In genomic region chr3:186965141-186965879, GRCh38 we compare ENCODE assay signal across 1 cellular context.
A peak's percentile ranks its signal among the peaks of the same experiment; 100 is the strongest.
TF ChIP-seq lines count a peak whose summit lies in the region.

No MANE protein-coding gene starts in this region.

TF ChIP-seq in GM12878, 131 proteins besides CTCF, POLR2A, EP300 and RAD21 (continued from another document and continues in another):
- TF ChIP-seq CEBPZ (IDR thresholded peaks at IDR 0.05; ENCODE audit: low read depth, low read length) (no peak), TCF7 (IDR thresholded peaks at IDR 0.05; ENCODE audit: borderline replicate concordance) (no peak), E2F4 (IDR thresholded peaks at IDR 0.05; ENCODE audit: low read depth, low read length) (no peak), RFX5 (IDR thresholded peaks at IDR 0.05; ENCODE audit: low read depth, low read length) (no peak), FOXM1 (IDR thresholded peaks at IDR 0.05; ENCODE audit: low read depth, low read length) (peak; percentile 69; the same call in 1 of the 2 replicates), SRF (IDR thresholded peaks at IDR 0.05; ENCODE audit: low read depth in 2 of 2, low read length in 2 of 2) (no peak), NFXL1 (IDR thresholded peaks at IDR 0.05; ENCODE audit: borderline replicate concordance) (no peak), MYB (IDR thresholded peaks at IDR 0.05; ENCODE audit: borderline replicate concordance, low read depth, low read length) (no peak), MLLT1 (IDR thresholded peaks at IDR 0.05) (no peak), IKZF1 (conservative IDR thresholded peaks at IDR 0.05) (peak; percentile 84), BRCA1 (IDR thresholded peaks at IDR 0.05; ENCODE audit: low read depth, low read length) (no peak), POLR2AphosphoS5 (IDR thresholded peaks at IDR 0.05; ENCODE audit: low read length) (no peak), NR2C1 (IDR thresholded peaks at IDR 0.05) (no peak), KAT2A (conservative IDR thresholded peaks at IDR 0.05; ENCODE audit: control insufficient read depth, low read depth, low read length) (no peak), EGR1 (IDR thresholded peaks at IDR 0.05; ENCODE audit: borderline replicate concordance in 1 of 2, low read depth in 2 of 2, low read length in 2 of 2) (peak in 1 of 2 experiments; percentile 96; a peak in 2 of 3 replicates), SKIL (IDR thresholded peaks at IDR 0.05; ENCODE audit: low read depth, poor library complexity, severe bottlenecking) (no peak), MEF2A (IDR thresholded peaks at IDR 0.05; ENCODE audit: insufficient read depth, low read depth, low read length) (peak; percentile 34; the same call in 1 of the 2 replicates), MTA3 (IDR thresholded peaks at IDR 0.05; ENCODE audit: borderline replicate concordance, low read length) (0 out of 2 replicates have a peak, but pooled peaks have one; percentile 62), HDAC6 (IDR thresholded peaks at IDR 0.05; ENCODE audit: unreplicated experiment) (no peak), LARP7 (IDR thresholded peaks at IDR 0.05) (no peak), IKZF2 (IDR thresholded peaks at IDR 0.05) (peak; percentile 74 to 75), SUPT20H (IDR thresholded peaks at IDR 0.05; ENCODE audit: borderline replicate concordance, control insufficient read depth, low read depth, low read length) (no peak), ETV6 (conservative IDR thresholded peaks at IDR 0.05 in 1 of 2, IDR thresholded peaks at IDR 0.05 in 1 of 2; ENCODE audit: borderline replicate concordance in 1 of 2, low read depth in 1 of 2) (peak in 1 of 2 experiments; percentile 98; a peak in 2 of 4 replicates), ZSCAN29 (IDR thresholded peaks at IDR 0.05) (no peak), ZBED1 (IDR thresholded peaks at IDR 0.05; ENCODE audit: borderline replicate concordance) (peak; percentile 75; the same call in 1 of the 2 replicates), ASH2L (IDR thresholded peaks at IDR 0.05; ENCODE audit: borderline replicate concordance, low read depth) (no peak), ESRRA (IDR thresholded peaks at IDR 0.05; ENCODE audit: low read length) (no peak), GATAD2B (conservative IDR thresholded peaks at IDR 0.05; ENCODE audit: low read depth) (no peak), KLF5 (IDR thresholded peaks at IDR 0.05; ENCODE audit: partially characterized antibody) (no peak), CBFB (IDR thresholded peaks at IDR 0.05; ENCODE audit: low read depth) (no peak), SMAD5 (IDR thresholded peaks at IDR 0.05; ENCODE audit: low read depth) (no peak), ELK1 (IDR thresholded peaks at IDR 0.05; ENCODE audit: low read depth, low read length) (no peak), FOS (IDR thresholded peaks at IDR 0.05; ENCODE audit: borderline replicate concordance, extremely low read depth, insufficient read length) (no peak), EED (IDR thresholded peaks at IDR 0.05; ENCODE audit: low read depth) (peak; percentile 88), RB1 (IDR thresholded peaks at IDR 0.05; ENCODE audit: borderline replicate concordance) (no peak), ZNF207 (IDR thresholded peaks at IDR 0.05; ENCODE audit: borderline replicate concordance) (no peak), REST (IDR thresholded peaks at IDR 0.05; ENCODE audit: low read depth, low read length) (no peak), PAX5 (IDR thresholded peaks at IDR 0.05; ENCODE audit: borderline replicate concordance, low read depth, low read length) (peak; percentile 55; the same call in 1 of the 2 replicates), SREBF1 (IDR thresholded peaks at IDR 0.05; ENCODE audit: low read length) (no peak), YBX1 (IDR thresholded peaks at IDR 0.05) (no peak), NFIC (IDR thresholded peaks at IDR 0.05; ENCODE audit: low read depth, low read length) (peak; percentile 88)
- TF ChIP-seq, protein P1, sequence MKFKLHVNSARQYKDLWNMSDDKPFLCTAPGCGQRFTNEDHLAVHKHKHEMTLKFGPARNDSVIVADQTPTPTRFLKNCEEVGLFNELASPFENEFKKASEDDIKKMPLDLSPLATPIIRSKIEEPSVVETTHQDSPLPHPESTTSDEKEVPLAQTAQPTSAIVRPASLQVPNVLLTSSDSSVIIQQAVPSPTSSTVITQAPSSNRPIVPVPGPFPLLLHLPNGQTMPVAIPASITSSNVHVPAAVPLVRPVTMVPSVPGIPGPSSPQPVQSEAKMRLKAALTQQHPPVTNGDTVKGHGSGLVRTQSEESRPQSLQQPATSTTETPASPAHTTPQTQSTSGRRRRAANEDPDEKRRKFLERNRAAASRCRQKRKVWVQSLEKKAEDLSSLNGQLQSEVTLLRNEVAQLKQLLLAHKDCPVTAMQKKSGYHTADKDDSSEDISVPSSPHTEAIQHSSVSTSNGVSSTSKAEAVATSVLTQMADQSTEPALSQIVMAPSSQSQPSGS (IDR thresholded peaks at IDR 0.05; ENCODE audit: low read length): peak; percentile 57; the same call in 1 of the 2 replicates
- TF ChIP-seq, protein P2, sequence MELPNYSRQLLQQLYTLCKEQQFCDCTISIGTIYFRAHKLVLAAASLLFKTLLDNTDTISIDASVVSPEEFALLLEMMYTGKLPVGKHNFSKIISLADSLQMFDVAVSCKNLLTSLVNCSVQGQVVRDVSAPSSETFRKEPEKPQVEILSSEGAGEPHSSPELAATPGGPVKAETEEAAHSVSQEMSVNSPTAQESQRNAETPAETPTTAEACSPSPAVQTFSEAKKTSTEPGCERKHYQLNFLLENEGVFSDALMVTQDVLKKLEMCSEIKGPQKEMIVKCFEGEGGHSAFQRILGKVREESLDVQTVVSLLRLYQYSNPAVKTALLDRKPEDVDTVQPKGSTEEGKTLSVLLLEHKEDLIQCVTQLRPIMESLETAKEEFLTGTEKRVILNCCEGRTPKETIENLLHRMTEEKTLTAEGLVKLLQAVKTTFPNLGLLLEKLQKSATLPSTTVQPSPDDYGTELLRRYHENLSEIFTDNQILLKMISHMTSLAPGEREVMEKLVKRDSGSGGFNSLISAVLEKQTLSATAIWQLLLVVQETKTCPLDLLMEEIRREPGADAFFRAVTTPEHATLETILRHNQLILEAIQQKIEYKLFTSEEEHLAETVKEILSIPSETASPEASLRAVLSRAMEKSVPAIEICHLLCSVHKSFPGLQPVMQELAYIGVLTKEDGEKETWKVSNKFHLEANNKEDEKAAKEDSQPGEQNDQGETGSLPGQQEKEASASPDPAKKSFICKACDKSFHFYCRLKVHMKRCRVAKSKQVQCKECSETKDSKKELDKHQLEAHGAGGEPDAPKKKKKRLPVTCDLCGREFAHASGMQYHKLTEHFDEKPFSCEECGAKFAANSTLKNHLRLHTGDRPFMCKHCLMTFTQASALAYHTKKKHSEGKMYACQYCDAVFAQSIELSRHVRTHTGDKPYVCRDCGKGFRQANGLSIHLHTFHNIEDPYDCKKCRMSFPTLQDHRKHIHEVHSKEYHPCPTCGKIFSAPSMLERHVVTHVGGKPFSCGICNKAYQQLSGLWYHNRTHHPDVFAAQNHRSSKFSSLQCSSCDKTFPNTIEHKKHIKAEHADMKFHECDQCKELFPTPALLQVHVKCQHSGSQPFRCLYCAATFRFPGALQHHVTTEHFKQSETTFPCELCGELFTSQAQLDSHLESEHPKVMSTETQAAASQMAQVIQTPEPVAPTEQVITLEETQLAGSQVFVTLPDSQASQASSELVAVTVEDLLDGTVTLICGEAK (IDR thresholded peaks at IDR 0.05; ENCODE audit: borderline replicate concordance): no peak
- TF ChIP-seq, protein P3, sequence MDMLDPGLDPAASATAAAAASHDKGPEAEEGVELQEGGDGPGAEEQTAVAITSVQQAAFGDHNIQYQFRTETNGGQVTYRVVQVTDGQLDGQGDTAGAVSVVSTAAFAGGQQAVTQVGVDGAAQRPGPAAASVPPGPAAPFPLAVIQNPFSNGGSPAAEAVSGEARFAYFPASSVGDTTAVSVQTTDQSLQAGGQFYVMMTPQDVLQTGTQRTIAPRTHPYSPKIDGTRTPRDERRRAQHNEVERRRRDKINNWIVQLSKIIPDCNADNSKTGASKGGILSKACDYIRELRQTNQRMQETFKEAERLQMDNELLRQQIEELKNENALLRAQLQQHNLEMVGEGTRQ (IDR thresholded peaks at IDR 0.05; ENCODE audit: borderline replicate concordance, low read depth, low read length): no peak
